ENCODE assay signal across 13 cellular contexts in the genomic region with DNA sequence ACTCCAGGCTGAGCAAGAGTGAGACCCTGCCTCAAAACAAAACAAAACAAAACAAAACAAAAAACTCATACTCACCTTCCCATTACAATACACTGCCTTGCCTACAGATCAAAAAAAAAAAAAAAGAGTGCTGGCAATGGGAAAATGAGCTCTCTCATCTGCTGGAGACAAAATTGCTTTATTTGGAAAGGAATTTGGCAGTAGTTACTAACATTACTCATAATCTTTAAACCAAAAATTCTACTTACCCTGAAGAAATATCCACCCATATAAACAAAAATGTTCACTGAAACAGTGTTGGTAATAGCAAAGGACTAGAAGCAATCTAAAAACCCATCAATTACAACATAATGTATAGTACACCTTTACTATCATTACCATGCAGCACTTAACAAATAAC.
A peak's percentile ranks its signal among the peaks of the same experiment; 100 is the strongest.
DNase-seq lines count a peak whose midpoint lies in the region; ATAC-seq and TF ChIP-seq lines count a peak whose summit lies in the region.
"Had no signal": no experiment of that assay in that cellular context is flagged by ENCODE, and none has a peak within 500 bp of the region (broad histone marks: within the 10 kb centered on the region; RNA-seq: fewer than 3 reads in every experiment).

No MANE protein-coding gene starts in this region.

- no peaks in the 10 kb centered on the region for H3K27me3 ChIP-seq in skeletal muscle tissue (ENCODE audit: control insufficient read depth in 3 of 3, insufficient read depth in 3 of 3, low read length in 3 of 3)

- intact Hi-C loops in mucosa of descending colon (cut with DNase I, micrococcal nuclease): no loop called here

- ATAC-seq in GM21367 (IDR thresholded peaks at IDR 0.05; ENCODE audit: unreplicated experiment): no peak
- ATAC-seq in mucosa of descending colon: no peak
- ATAC-seq: WTC11 had no signal

- DNase-seq in ELR (ENCODE audit: low read depth): peak; percentile 20
- peak; percentile 8 for DNase-seq in amniotic epithelial cell (ENCODE audit: low read depth)
- DNase-seq in foreskin fibroblast: peak; percentile 12 to 35
- DNase-seq in COR-L47 (lab: John Stamatoyannopoulos, UW): no peak
- DNase-seq in mucosa of descending colon: no peak
- no peak for DNase-seq in NCI-H146 (lab: John Stamatoyannopoulos, UW)
- DNase-seq: activated CD8-positive, alpha-beta memory T cell treated with anti-CD3 and anti-CD28 coated beads, Interleukin-2, amount 50 U/mL, for 48 hours; activated naive CD8-positive, alpha-beta T cell treated with anti-CD3 and anti-CD28 coated beads, Interleukin-2, amount 10 ng/mL, durations not matched to agents 7 days and 5 days; MV-4-11; stimulated activated CD4-positive, alpha-beta T cell treated with anti-CD3 and anti-CD28 coated beads, Interleukin-4, amount 100 ng/mL, for 1 hour had no signal

- H3K36me3 ChIP-seq in skeletal muscle tissue (ENCODE audit: control insufficient read depth in 3 of 3, insufficient read depth in 3 of 3, low read length in 3 of 3): peaks cover 0 to 2% (median 0%) of the 10 kb centered on the region in 3 donors
- H3K36me3 ChIP-seq in mucosa of descending colon (ENCODE audit: low read depth): no peaks in the 10 kb centered on the region

- H3K4me1 ChIP-seq in skeletal muscle tissue (ENCODE audit: control insufficient read depth in 3 of 3, insufficient read depth in 3 of 3, low read length in 3 of 3) (peaks cover 0 to 2% (median 0%) of the 10 kb centered on the region in 3 donors), mucosa of descending colon (ENCODE audit: low read depth) (peaks cover 3% of the 10 kb centered on the region)

- H3K9me3 ChIP-seq in skeletal muscle tissue (ENCODE audit: control insufficient read depth in 3 of 3, low read length in 3 of 3) (no peaks in the 10 kb centered on the region), mucosa of descending colon (no peaks in the 10 kb centered on the region)

- H3K9ac ChIP-seq in skeletal muscle tissue (ENCODE audit: low read depth in 1 of 3, low read length in 3 of 3): no peak overlapping the region

- peak overlapping the region; percentile 17 for H3K27ac ChIP-seq in skeletal muscle tissue (ENCODE audit: low read depth, low read length)

- H3K4me3 ChIP-seq in foreskin fibroblast (ENCODE audit: low read depth in 1 of 2, low read length in 2 of 2) (no peak overlapping the region), skeletal muscle tissue (ENCODE audit: low read length in 3 of 3) (no peak overlapping the region), mucosa of descending colon (no peak overlapping the region)

- no peak for TF ChIP-seq CTCF in foreskin fibroblast (IDR thresholded peaks at IDR 0.05; ENCODE audit: low read depth, low read length)
- TF ChIP-seq CTCF in mucosa of descending colon (IDR thresholded peaks at IDR 0.05): no peak

Comparison
In these comparisons a context has a peak if more than half of its experiments do, and no peak if none do; other contexts are left out.
1. DNase-seq: peak in ELR (single experiment), amniotic epithelial cell (single experiment) and foreskin fibroblast (2 of 2); none in COR-L47 (single experiment), mucosa of descending colon (0 of 3) and NCI-H146 (single experiment).